Comparison of ENCODE assay signal across 32 cellular contexts in genomic region chr5:114070093-114070722, GRCh38.
"Had no signal": no experiment of that assay in that cellular context is flagged by ENCODE, and none has a peak within 500 bp of the region (broad histone marks: within the 10 kb centered on the region; RNA-seq: fewer than 3 reads in every experiment).

No MANE protein-coding gene starts in this region.

- DNase-seq: hippocampal formation; immature natural killer cell; kidney; left colon; left lung; lower lobe of right lung; mammary epithelial cell; mesenchymal stem cell; naive B cell; natural killer cell; nephron progenitor cell; occipital lobe; right cardiac atrium; stimulated activated CD4-positive, alpha-beta T cell treated with anti-CD3 and anti-CD28 coated beads, Interleukin-12 subunit alpha, Interleukin-12 subunit beta, amount 100 ng/mL, for 4 hours; stimulated activated CD4-positive, alpha-beta T cell treated with anti-CD3 and anti-CD28 coated beads, Interleukin-15, amount 100 ng/mL, for 24 hours; stimulated activated CD4-positive, alpha-beta T cell treated with anti-CD3 and anti-CD28 coated beads, Interleukin-2, amount 100 ng/mL, for 24 hours; stimulated activated CD4-positive, alpha-beta T cell treated with anti-CD3 and anti-CD28 coated beads, Interleukin-4, amount 100 ng/mL, for 1 hour; stimulated activated naive B cell treated with anti-CD40 and anti-IgM and Interleukin-4, amounts not matched to agents 10 μg/mL and 1 μg/mL and 100 μg/mL, for 72 hours; stimulated activated naive CD8-positive, alpha-beta T cell treated with anti-CD3 and anti-CD28 coated beads, Interleukin-15, Interleukin-2, amounts not matched to agents 100 U/mL and 50 U/mL, for 24 hours; stomach; testis; thyroid gland; transverse colon; upper lobe of left lung had no signal

- H3K9me3 ChIP-seq: left lung, lower lobe of right lung, neutrophil, stomach, testis, thyroid gland, transverse colon, upper lobe of left lung, vagina had no signal

- H2AFZ ChIP-seq: neural progenitor cell, parathyroid adenoma had no signal

- H3K27me3 Mint-ChIP-seq: progenitor cell of endocrine pancreas; stimulated activated naive B cell treated with anti-CD40 and anti-IgM and Interleukin-4, amounts not matched to agents 10 μg/mL and 1 μg/mL and 100 μg/mL, for 72 hours had no signal

- H3K4me2 ChIP-seq: neural progenitor cell had no signal

- ATAC-seq: left colon; left lung; lower lobe of right lung; natural killer cell; right cardiac atrium; sciatic nerve; stimulated activated naive B cell treated with anti-CD40 and anti-IgM and Interleukin-4, amounts not matched to agents 10 μg/mL and 1 μg/mL and 100 μg/mL, for 72 hours; stimulated activated naive CD8-positive, alpha-beta T cell treated with anti-CD3 and anti-CD28 coated beads, Interleukin-15, Interleukin-2, amounts not matched to agents 100 U/mL and 50 U/mL, for 24 hours had no signal

- H3K9ac ChIP-seq: neural progenitor cell, parathyroid adenoma had no signal

- H3K36me3 Mint-ChIP-seq: immature natural killer cell; mesothelial cell of epicardium; naive B cell; natural killer cell; neural progenitor cell; stimulated activated naive B cell treated with anti-CD40 and anti-IgM and Interleukin-4, amounts not matched to agents 10 μg/mL and 1 μg/mL and 100 μg/mL, for 72 hours had no signal

- H3K9me3 Mint-ChIP-seq: mesothelial cell of epicardium; nephron progenitor cell; neural progenitor cell; stimulated activated naive B cell treated with anti-CD40 and anti-IgM and Interleukin-4, amounts not matched to agents 10 μg/mL and 1 μg/mL and 100 μg/mL, for 72 hours had no signal

- H3K27ac Mint-ChIP-seq: immature natural killer cell; mesothelial cell of epicardium; naive B cell; natural killer cell; nephron progenitor cell; neural progenitor cell; progenitor cell of endocrine pancreas; stimulated activated naive B cell treated with anti-CD40 and anti-IgM and Interleukin-4, amounts not matched to agents 10 μg/mL and 1 μg/mL and 100 μg/mL, for 72 hours had no signal

- H3K4me3 Mint-ChIP-seq: immature natural killer cell; mesothelial cell of epicardium; naive B cell; natural killer cell; nephron progenitor cell; neural progenitor cell; stimulated activated naive B cell treated with anti-CD40 and anti-IgM and Interleukin-4, amounts not matched to agents 10 μg/mL and 1 μg/mL and 100 μg/mL, for 72 hours had no signal

- H3K79me2 ChIP-seq: parathyroid adenoma had no signal

- H3K4me3 ChIP-seq: left lung, lower lobe of right lung, neural progenitor cell, skin epidermis, stomach, testis, thyroid gland, transverse colon, upper lobe of left lung, vagina had no signal

- H3K27ac ChIP-seq: left lung, lower lobe of right lung, neural progenitor cell, neutrophil, parathyroid adenoma, skin epidermis, stomach, testis, thyroid gland, transverse colon, upper lobe of left lung, vagina had no signal

- H3K4me1 Mint-ChIP-seq: immature natural killer cell; naive B cell; natural killer cell; nephron progenitor cell; stimulated activated naive B cell treated with anti-CD40 and anti-IgM and Interleukin-4, amounts not matched to agents 10 μg/mL and 1 μg/mL and 100 μg/mL, for 72 hours had no signal

- H3K36me3 ChIP-seq: left lung, lower lobe of right lung, neural progenitor cell, neutrophil, stomach, thyroid gland, transverse colon, upper lobe of left lung, vagina had no signal

- H3K27me3 ChIP-seq: left lung, neural progenitor cell, neutrophil, stomach, testis, thyroid gland, transverse colon, upper lobe of left lung, vagina had no signal

- H3K4me1 ChIP-seq: left lung, lower lobe of right lung, neural progenitor cell, parathyroid adenoma, stomach, testis, thyroid gland, transverse colon, upper lobe of left lung, vagina had no signal
